ENCODE assay signal across 8 cellular contexts in genomic region chr14:61472801-61473376, GRCh38.
A peak's percentile ranks its signal among the peaks of the same experiment; 100 is the strongest.
DNase-seq lines count a peak whose midpoint lies in the region; ATAC-seq, FAIRE-seq and TF ChIP-seq lines count a peak whose summit lies in the region.

No MANE protein-coding gene starts in this region.

- DNase-seq in T follicular helper cell (ENCODE audit: low read depth) (peak; percentile 37), adipocyte (ENCODE audit: low read depth) (no peak), osteoblast (ENCODE audit: insufficient read length, low spot score, missing footprints) (no peak), NCI-H82 treated with DMSO at 0.1 percent for 48 hours (lab: John Stamatoyannopoulos, UW; ENCODE audit: unreplicated experiment) (no peak), D721Med (ENCODE audit: insufficient read length, low spot score) (no peak)

- H4K20me1 ChIP-seq in BLaER1 (no peaks in the 10 kb centered on the region), osteoblast (ENCODE audit: insufficient read depth, low read length) (no peaks in the 10 kb centered on the region)

- H3K4me3 ChIP-seq in BLaER1 (peak overlapping the region; percentile 52; the same call in 1 of the 2 replicates), adipocyte (ENCODE audit: low read length) (no peak overlapping the region), osteoblast (ENCODE audit: insufficient read depth, low read length) (no peak overlapping the region)

- no peaks in the 10 kb centered on the region for H3K9me3 ChIP-seq in BLaER1
- H3K9me3 ChIP-seq in adipocyte (ENCODE audit: control insufficient read depth, low read length): no peaks in the 10 kb centered on the region
- no peaks in the 10 kb centered on the region for H3K9me3 ChIP-seq in osteoblast (ENCODE audit: low read depth, low read length)

- no peaks in the 10 kb centered on the region for H3K27me3 ChIP-seq in BLaER1
- H3K27me3 ChIP-seq in adipocyte (replicated peaks; ENCODE audit: control insufficient read depth, insufficient read depth, low read length): no peaks in the 10 kb centered on the region
- H3K27me3 ChIP-seq in osteoblast (ENCODE audit: insufficient read depth, low read length): no peaks in the 10 kb centered on the region

- H3K9ac ChIP-seq in BLaER1: peak overlapping the region; percentile 54; the same call in 1 of the 2 replicates
- peak overlapping the region; percentile 87 for H3K9ac ChIP-seq in adipocyte (ENCODE audit: low read length)

- H3K79me2 ChIP-seq in osteoblast (ENCODE audit: insufficient read depth, low read length): peaks cover 32% of the 10 kb centered on the region

- H3K4me2 ChIP-seq in BLaER1 (peak overlapping the region; percentile 90), osteoblast (ENCODE audit: insufficient read depth, low read length) (peak overlapping the region; percentile 90)

- TF ChIP-seq CTCF in osteoblast (IDR thresholded peaks at IDR 0.05; ENCODE audit: extremely low read depth, low read depth, low read length) (no peak), D721Med (IDR thresholded peaks at IDR 0.05; ENCODE audit: insufficient read depth, missing control alignments) (no peak)

- no peak for FAIRE-seq in D721Med (lab: Jason Lieb, UNC)

- peak overlapping the region; percentile 77 for H3K27ac ChIP-seq in BLaER1
- H3K27ac ChIP-seq in osteoblast (ENCODE audit: low read depth, low read length): peak overlapping the region; percentile 94

- ATAC-seq in HG03095 (IDR thresholded peaks at IDR 0.05; ENCODE audit: unreplicated experiment) (no peak), HG03045 (IDR thresholded peaks at IDR 0.05; ENCODE audit: unreplicated experiment) (no peak)

- H3K36me3 ChIP-seq in BLaER1 (0 out of 2 replicates have a peak, but pooled peaks cover 10% of the 10 kb centered on the region), adipocyte (ENCODE audit: control insufficient read depth, insufficient read depth, low read length, severe bottlenecking) (no peaks in the 10 kb centered on the region), osteoblast (ENCODE audit: insufficient read depth, low read length) (no peaks in the 10 kb centered on the region)

- peaks cover 88% of the 10 kb centered on the region for H3K4me1 ChIP-seq in BLaER1
- peaks cover 79% of the 10 kb centered on the region for H3K4me1 ChIP-seq in adipocyte (ENCODE audit: control insufficient read depth, insufficient read depth, low read length)
- peaks cover 64% of the 10 kb centered on the region for H3K4me1 ChIP-seq in osteoblast (ENCODE audit: insufficient read depth, low read length)

- H2AFZ ChIP-seq in osteoblast (ENCODE audit: low read length): no peak overlapping the region
